Comparison of ENCODE assay signal across 26 cellular contexts in genomic region chr9:133608382-133608781, GRCh38. TPM values are rescaled to one million over a fixed set of nuclear protein-coding genes. Genes with fewer than 3 reads are reported as not detected.
"Had no signal": no experiment of that assay in that cellular context is flagged by ENCODE, and none has a peak within 500 bp of the region (broad histone marks: within the 10 kb centered on the region; RNA-seq: fewer than 3 reads in every experiment).

No MANE protein-coding gene starts in this region.

- ATAC-seq: activated CD4-positive, CD25-positive, alpha-beta regulatory T cell treated with anti-CD3 and anti-CD28 coated beads, Interleukin-2, amount 50 U/mL, for 24 hours; activated naive CD8-positive, alpha-beta T cell treated with anti-CD3 and anti-CD28 coated beads, Interleukin-2, amount 50 U/mL, for 24 hours; gastrocnemius medialis; natural killer cell treated with Interleukin-12 subunit alpha and Interleukin-12 subunit beta and Interleukin-15 and Interleukin-18, amount 100 ng/mL, for 72 hours had no signal

- H3K9me3 ChIP-seq: gastrocnemius medialis, heart left ventricle, suprapubic skin, transverse colon, uterus had no signal

- H3K36me3 ChIP-seq: gastrocnemius medialis, heart left ventricle, suprapubic skin, transverse colon, uterus had no signal

- H3K4me3 ChIP-seq: gastrocnemius medialis, transverse colon, uterus had no signal

- H3K36me3 Mint-ChIP-seq: activated naive CD4-positive, alpha-beta T cell treated with anti-CD3 and anti-CD28 coated beads, Interleukin-2, amount 10 ng/mL, durations not matched to agents 7 days and 5 days; immature natural killer cell; natural killer cell treated with Interleukin-12 subunit alpha and Interleukin-12 subunit beta and Interleukin-15 and Interleukin-18, amount 100 ng/mL, for 72 hours had no signal

- H3K27ac ChIP-seq: coronary artery, gastrocnemius medialis, heart left ventricle, suprapubic skin, transverse colon, uterus had no signal

- H3K4me3 Mint-ChIP-seq: activated naive CD4-positive, alpha-beta T cell treated with anti-CD3 and anti-CD28 coated beads, Interleukin-2, amount 10 ng/mL, durations not matched to agents 7 days and 5 days; activated naive CD8-positive, alpha-beta T cell treated with anti-CD3 and anti-CD28 coated beads, Interleukin-2, amount 50 U/mL, for 24 hours; central memory CD8-positive, alpha-beta T cell; natural killer cell treated with Interleukin-12 subunit alpha and Interleukin-12 subunit beta and Interleukin-15 and Interleukin-18, amount 100 ng/mL, for 72 hours; stimulated activated naive CD8-positive, alpha-beta T cell treated with anti-CD3 and anti-CD28 coated beads, Interleukin-15, amount 100 ng/mL, for 72 hours had no signal

- H3K27ac Mint-ChIP-seq: activated naive CD4-positive, alpha-beta T cell treated with anti-CD3 and anti-CD28 coated beads, Interleukin-2, amount 10 ng/mL, durations not matched to agents 7 days and 5 days; activated naive CD8-positive, alpha-beta T cell treated with anti-CD3 and anti-CD28 coated beads, Interleukin-2, amount 50 U/mL, for 24 hours; immature natural killer cell; natural killer cell treated with Interleukin-12 subunit alpha and Interleukin-12 subunit beta and Interleukin-15 and Interleukin-18, amount 100 ng/mL, for 72 hours; stimulated activated naive CD8-positive, alpha-beta T cell treated with anti-CD3 and anti-CD28 coated beads, Interleukin-15, amount 100 ng/mL, for 72 hours had no signal

- DNase-seq: activated CD4-positive, alpha-beta T cell treated with anti-CD3 and anti-CD28 coated beads, Interleukin-2, amount 50 U/mL, for 1 hour; activated CD8-positive, alpha-beta memory T cell treated with anti-CD3 and anti-CD28 coated beads, Interleukin-2, amount 50 U/mL, for 4 hours; activated effector memory CD4-positive, alpha-beta T cell treated with Interleukin-2 at 50 U/mL for 16 hours; activated naive CD4-positive, alpha-beta T cell treated with anti-CD3 and anti-CD28 coated beads, Interleukin-2, amount 10 ng/mL, durations not matched to agents 7 days and 5 days; activated naive CD8-positive, alpha-beta T cell treated with anti-CD3 and anti-CD28 coated beads, Interleukin-2, amount 50 U/mL, for 24 hours; activated T-cell treated with anti-CD3 and anti-CD28 coated beads, Interleukin-2, amount 50 U/mL, for 48 hours; gastrocnemius medialis; heart left ventricle; immature natural killer cell; kidney glomerular epithelial cell; stimulated activated CD4-positive, alpha-beta T cell treated with anti-CD3 and anti-CD28 coated beads, Interleukin-2, amount 100 ng/mL, for 24 hours; stimulated activated naive CD8-positive, alpha-beta T cell treated with anti-CD3 and anti-CD28 coated beads, Interleukin-15, amount 100 ng/mL, for 72 hours; T-helper 1 cell; T-helper 9 cell; transverse colon; uterus had no signal

- H3K9me3 Mint-ChIP-seq: activated naive CD4-positive, alpha-beta T cell treated with anti-CD3 and anti-CD28 coated beads, Interleukin-2, amount 10 ng/mL, durations not matched to agents 7 days and 5 days; activated naive CD8-positive, alpha-beta T cell treated with anti-CD3 and anti-CD28 coated beads, Interleukin-2, amount 50 U/mL, for 24 hours; central memory CD8-positive, alpha-beta T cell; immature natural killer cell; natural killer cell treated with Interleukin-12 subunit alpha and Interleukin-12 subunit beta and Interleukin-15 and Interleukin-18, amount 100 ng/mL, for 72 hours; stimulated activated naive CD8-positive, alpha-beta T cell treated with anti-CD3 and anti-CD28 coated beads, Interleukin-15, amount 100 ng/mL, for 72 hours had no signal

- H3K4me1 ChIP-seq: gastrocnemius medialis, transverse colon had no signal

RNA-seq across cellular contexts. Expression of gene FAM163B, which starts 0.8 kb away (rescaled TPM):
- total RNA-seq: aorta; gastrocnemius medialis; heart left ventricle; mesenteric fat pad; natural killer cell treated with Interleukin-12 subunit alpha and Interleukin-12 subunit beta and Interleukin-15 and Interleukin-18, amount 100 ng/mL, for 72 hours; omental fat pad; posterior vena cava; suprapubic skin; uterus had no signal
- polyA plus RNA-seq: aorta, esophagus, immature natural killer cell had no signal

RNA-seq across cellular contexts. Expression of gene DBH, which starts 27.8 kb away (rescaled TPM):
- total RNA-seq: aorta; gastrocnemius medialis; mesenteric fat pad; natural killer cell treated with Interleukin-12 subunit alpha and Interleukin-12 subunit beta and Interleukin-15 and Interleukin-18, amount 100 ng/mL, for 72 hours; posterior vena cava; suprapubic skin; transverse colon had no signal
- polyA plus RNA-seq: aorta, heart left ventricle, immature natural killer cell had no signal
